In the genomic region with DNA sequence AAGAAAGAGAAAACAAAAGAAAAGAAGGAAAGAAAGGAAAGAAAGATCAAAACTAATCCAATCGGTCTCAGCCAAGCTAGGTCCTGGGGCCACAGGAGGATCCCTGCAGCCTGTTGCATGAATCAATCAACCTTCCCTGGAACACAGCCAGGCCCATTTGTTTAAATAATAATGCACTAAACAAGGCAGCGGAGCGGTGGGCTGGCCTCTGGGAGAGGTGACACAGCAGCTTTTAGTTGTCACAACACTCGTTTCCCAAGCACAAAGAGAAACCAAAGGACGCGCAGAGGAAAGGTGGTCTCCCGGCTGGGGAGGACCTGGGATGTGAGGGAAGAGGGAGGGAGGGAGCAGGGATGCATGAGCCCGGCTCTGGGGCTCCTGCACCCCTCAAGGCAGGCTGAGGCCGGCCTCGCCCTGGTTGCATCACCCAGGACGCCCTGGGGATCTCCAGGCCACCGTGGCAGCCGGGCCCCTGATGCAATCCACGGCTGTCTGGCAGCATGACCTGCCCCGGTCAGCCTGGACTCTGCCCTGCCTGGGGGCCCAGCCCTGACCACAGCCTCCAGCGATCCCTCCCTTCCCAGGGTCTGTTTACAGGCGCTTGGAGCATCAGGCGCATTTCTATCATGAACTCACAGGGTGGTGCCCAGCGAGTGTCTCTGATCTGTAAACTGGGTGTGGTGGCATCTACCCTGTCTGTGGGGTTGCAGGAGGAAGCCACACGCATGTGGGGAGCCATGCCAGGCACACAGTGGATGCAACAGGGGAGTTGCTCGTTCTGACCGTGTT, we compare ENCODE assay signal across 1 cellular context.
TF ChIP-seq lines count a peak whose summit lies in the region.

No MANE protein-coding gene starts in this region.

TF ChIP-seq in HepG2, 621 proteins besides CTCF, POLR2A, EP300 and RAD21 (continued from another document and continues in another):
- TF ChIP-seq, protein P1, sequence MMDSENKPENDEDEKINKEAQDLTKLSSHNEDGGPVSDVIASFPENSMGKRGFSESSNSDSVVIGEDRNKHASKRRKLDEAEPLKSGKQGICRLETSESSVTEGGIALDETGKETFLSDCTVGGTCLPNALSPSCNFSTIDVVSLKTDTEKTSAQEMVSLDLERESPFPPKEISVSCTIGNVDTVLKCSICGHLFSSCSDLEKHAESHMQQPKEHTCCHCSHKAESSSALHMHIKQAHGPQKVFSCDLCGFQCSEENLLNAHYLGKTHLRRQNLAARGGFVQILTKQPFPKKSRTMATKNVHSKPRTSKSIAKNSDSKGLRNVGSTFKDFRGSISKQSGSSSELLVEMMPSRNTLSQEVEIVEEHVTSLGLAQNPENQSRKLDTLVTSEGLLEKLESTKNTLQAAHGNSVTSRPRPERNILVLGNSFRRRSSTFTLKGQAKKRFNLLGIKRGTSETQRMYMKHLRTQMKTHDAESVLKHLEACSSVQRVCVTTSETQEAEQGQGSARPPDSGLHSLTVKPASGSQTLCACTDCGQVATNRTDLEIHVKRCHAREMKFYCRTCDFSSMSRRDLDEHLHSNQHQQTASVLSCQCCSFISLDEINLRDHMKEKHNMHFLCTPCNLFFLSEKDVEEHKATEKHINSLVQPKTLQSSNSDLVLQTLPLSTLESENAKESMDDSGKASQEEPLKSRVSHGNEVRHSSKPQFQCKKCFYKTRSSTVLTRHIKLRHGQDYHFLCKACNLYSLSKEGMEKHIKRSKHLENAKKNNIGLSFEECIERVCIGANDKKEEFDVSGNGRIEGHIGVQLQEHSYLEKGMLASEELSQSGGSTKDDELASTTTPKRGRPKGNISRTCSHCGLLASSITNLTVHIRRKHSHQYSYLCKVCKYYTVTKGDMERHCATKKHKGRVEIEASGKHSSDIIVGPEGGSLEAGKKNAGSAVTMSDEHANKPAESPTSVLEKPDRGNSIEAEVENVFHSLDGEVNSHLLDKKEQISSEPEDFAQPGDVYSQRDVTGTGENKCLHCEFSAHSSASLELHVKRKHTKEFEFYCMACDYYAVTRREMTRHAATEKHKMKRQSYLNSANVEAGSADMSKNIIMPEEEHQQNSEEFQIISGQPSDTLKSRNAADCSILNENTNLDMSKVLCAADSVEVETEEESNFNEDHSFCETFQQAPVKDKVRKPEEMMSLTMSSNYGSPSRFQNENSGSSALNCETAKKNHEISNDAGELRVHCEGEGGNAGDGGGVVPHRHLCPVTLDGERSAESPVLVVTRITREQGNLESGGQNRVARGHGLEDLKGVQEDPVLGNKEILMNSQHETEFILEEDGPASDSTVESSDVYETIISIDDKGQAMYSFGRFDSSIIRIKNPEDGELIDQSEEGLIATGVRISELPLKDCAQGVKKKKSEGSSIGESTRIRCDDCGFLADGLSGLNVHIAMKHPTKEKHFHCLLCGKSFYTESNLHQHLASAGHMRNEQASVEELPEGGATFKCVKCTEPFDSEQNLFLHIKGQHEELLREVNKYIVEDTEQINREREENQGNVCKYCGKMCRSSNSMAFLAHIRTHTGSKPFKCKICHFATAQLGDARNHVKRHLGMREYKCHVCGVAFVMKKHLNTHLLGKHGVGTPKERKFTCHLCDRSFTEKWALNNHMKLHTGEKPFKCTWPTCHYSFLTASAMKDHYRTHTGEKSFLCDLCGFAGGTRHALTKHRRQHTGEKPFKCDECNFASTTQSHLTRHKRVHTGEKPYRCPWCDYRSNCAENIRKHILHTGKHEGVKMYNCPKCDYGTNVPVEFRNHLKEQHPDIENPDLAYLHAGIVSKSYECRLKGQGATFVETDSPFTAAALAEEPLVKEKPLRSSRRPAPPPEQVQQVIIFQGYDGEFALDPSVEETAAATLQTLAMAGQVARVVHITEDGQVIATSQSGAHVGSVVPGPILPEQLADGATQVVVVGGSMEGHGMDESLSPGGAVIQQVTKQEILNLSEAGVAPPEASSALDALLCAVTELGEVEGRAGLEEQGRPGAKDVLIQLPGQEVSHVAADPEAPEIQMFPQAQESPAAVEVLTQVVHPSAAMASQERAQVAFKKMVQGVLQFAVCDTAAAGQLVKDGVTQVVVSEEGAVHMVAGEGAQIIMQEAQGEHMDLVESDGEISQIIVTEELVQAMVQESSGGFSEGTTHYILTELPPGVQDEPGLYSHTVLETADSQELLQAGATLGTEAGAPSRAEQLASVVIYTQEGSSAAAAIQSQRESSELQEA (CRISPR knock-in tag; IDR thresholded peaks at IDR 0.05; ENCODE audit: not compliant biosample characterization): no peak
- TF ChIP-seq SETDB1 (CRISPR knock-in tag; IDR thresholded peaks at IDR 0.05; ENCODE audit: borderline replicate concordance): no peak
- TF ChIP-seq GABPA (IDR thresholded peaks at IDR 0.05; ENCODE audit: low read depth, low read length): no peak
- no peak for TF ChIP-seq GABPA (CRISPR knock-in tag; IDR thresholded peaks at IDR 0.05; ENCODE audit: low read depth)
- TF ChIP-seq, protein P2, sequence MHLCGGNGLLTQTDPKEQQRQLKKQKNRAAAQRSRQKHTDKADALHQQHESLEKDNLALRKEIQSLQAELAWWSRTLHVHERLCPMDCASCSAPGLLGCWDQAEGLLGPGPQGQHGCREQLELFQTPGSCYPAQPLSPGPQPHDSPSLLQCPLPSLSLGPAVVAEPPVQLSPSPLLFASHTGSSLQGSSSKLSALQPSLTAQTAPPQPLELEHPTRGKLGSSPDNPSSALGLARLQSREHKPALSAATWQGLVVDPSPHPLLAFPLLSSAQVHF (CRISPR knock-in tag; IDR thresholded peaks at IDR 0.05): no peak
- no peak for TF ChIP-seq ZNF720 (CRISPR knock-in tag; IDR thresholded peaks at IDR 0.05)
- TF ChIP-seq, protein P3, sequence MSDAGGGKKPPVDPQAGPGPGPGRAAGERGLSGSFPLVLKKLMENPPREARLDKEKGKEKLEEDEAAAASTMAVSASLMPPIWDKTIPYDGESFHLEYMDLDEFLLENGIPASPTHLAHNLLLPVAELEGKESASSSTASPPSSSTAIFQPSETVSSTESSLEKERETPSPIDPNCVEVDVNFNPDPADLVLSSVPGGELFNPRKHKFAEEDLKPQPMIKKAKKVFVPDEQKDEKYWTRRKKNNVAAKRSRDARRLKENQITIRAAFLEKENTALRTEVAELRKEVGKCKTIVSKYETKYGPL (CRISPR knock-in tag; IDR thresholded peaks at IDR 0.05): no peak
- no peak for TF ChIP-seq ATAD3A (CRISPR knock-in tag; IDR thresholded peaks at IDR 0.05)
- TF ChIP-seq TEAD3 (CRISPR knock-in tag; optimal IDR thresholded peaks at IDR 0.05; ENCODE audit: borderline replicate concordance): peak; percentile 86
- no peak for TF ChIP-seq ZFP62 (CRISPR knock-in tag; IDR thresholded peaks at IDR 0.05)
- TF ChIP-seq ZKSCAN8 (CRISPR knock-in tag; IDR thresholded peaks at IDR 0.05; ENCODE audit: borderline replicate concordance): peak; percentile 89
- no peak for TF ChIP-seq ELF4 (CRISPR knock-in tag; IDR thresholded peaks at IDR 0.05; ENCODE audit: borderline replicate concordance)
- no peak for TF ChIP-seq ZSCAN22 (CRISPR knock-in tag; IDR thresholded peaks at IDR 0.05)
- TF ChIP-seq, protein P4, sequence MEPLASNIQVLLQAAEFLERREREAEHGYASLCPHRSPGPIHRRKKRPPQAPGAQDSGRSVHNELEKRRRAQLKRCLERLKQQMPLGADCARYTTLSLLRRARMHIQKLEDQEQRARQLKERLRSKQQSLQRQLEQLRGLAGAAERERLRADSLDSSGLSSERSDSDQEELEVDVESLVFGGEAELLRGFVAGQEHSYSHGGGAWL (CRISPR knock-in tag; IDR thresholded peaks at IDR 0.05): peak; percentile 86
- TF ChIP-seq ATF7-NPFF (CRISPR knock-in tag; IDR thresholded peaks at IDR 0.05; ENCODE audit: low read depth): peak; percentile 70
- no peak for TF ChIP-seq SRSF4 (IDR thresholded peaks at IDR 0.05; ENCODE audit: low read depth, low read length, poor library complexity, severe bottlenecking)
- TF ChIP-seq, protein P5, sequence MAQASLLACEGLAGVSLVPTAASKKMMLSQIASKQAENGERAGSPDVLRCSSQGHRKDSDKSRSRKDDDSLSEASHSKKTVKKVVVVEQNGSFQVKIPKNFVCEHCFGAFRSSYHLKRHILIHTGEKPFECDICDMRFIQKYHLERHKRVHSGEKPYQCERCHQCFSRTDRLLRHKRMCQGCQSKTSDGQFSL (CRISPR knock-in tag; IDR thresholded peaks at IDR 0.05): no peak
- peak; percentile 90 for TF ChIP-seq RBFOX2 (IDR thresholded peaks at IDR 0.05; ENCODE audit: low read depth, low read length)
- TF ChIP-seq, protein P6, sequence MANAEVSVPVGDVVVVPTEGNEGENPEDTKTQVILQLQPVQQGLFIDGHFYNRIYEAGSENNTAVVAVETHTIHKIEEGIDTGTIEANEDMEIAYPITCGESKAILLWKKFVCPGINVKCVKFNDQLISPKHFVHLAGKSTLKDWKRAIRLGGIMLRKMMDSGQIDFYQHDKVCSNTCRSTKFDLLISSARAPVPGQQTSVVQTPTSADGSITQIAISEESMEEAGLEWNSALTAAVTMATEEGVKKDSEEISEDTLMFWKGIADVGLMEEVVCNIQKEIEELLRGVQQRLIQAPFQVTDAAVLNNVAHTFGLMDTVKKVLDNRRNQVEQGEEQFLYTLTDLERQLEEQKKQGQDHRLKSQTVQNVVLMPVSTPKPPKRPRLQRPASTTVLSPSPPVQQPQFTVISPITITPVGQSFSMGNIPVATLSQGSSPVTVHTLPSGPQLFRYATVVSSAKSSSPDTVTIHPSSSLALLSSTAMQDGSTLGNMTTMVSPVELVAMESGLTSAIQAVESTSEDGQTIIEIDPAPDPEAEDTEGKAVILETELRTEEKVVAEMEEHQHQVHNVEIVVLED (CRISPR knock-in tag; IDR thresholded peaks at IDR 0.05; ENCODE audit: borderline replicate concordance): peak; percentile 64; the same call in 1 of the 2 replicates
- peak; percentile 68 for TF ChIP-seq CREM (IDR thresholded peaks at IDR 0.05)
- no peak for TF ChIP-seq CREM (CRISPR knock-in tag; IDR thresholded peaks at IDR 0.05)
- TF ChIP-seq, protein P7, sequence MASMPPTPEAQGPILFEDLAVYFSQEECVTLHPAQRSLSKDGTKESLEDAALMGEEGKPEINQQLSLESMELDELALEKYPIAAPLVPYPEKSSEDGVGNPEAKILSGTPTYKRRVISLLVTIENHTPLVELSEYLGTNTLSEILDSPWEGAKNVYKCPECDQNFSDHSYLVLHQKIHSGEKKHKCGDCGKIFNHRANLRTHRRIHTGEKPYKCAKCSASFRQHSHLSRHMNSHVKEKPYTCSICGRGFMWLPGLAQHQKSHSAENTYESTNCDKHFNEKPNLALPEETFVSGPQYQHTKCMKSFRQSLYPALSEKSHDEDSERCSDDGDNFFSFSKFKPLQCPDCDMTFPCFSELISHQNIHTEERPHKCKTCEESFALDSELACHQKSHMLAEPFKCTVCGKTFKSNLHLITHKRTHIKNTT (CRISPR knock-in tag; IDR thresholded peaks at IDR 0.05): no peak
- no peak; the same call in 1 of the 2 replicates for TF ChIP-seq HOXD1 (CRISPR knock-in tag; IDR thresholded peaks at IDR 0.05)
- peak; percentile 99 for TF ChIP-seq ZNF263 (CRISPR knock-in tag; IDR thresholded peaks at IDR 0.05)
- TF ChIP-seq FOXO1 (CRISPR knock-in tag; IDR thresholded peaks at IDR 0.05): peak; percentile 96
- TF ChIP-seq ZNF772 (CRISPR knock-in tag; IDR thresholded peaks at IDR 0.05): peak; percentile 95
- no peak for TF ChIP-seq ZNF7 (CRISPR knock-in tag; IDR thresholded peaks at IDR 0.05)
- peak; percentile 90 for TF ChIP-seq KAT8 (CRISPR knock-in tag; IDR thresholded peaks at IDR 0.05)
- peak; percentile 98 for TF ChIP-seq ZNF788 (CRISPR knock-in tag; IDR thresholded peaks at IDR 0.05; ENCODE audit: borderline replicate concordance)
- TF ChIP-seq PCBP2 (optimal IDR thresholded peaks at IDR 0.05; ENCODE audit: low read depth, low read length, poor library complexity, severe bottlenecking): no peak
- TF ChIP-seq ZNF382 (CRISPR knock-in tag; IDR thresholded peaks at IDR 0.05; ENCODE audit: borderline replicate concordance): no peak
- TF ChIP-seq ZNF570 (CRISPR knock-in tag; IDR thresholded peaks at IDR 0.05; ENCODE audit: borderline replicate concordance): no peak
- peak; percentile 81; the same call in 1 of the 2 replicates for TF ChIP-seq ZNF160 (CRISPR knock-in tag; IDR thresholded peaks at IDR 0.05)
- no peak for TF ChIP-seq SMARCC2 (IDR thresholded peaks at IDR 0.05)
- TF ChIP-seq XBP1 (CRISPR knock-in tag; IDR thresholded peaks at IDR 0.05): no peak; the same call in 1 of the 2 replicates
- TF ChIP-seq, protein P8, sequence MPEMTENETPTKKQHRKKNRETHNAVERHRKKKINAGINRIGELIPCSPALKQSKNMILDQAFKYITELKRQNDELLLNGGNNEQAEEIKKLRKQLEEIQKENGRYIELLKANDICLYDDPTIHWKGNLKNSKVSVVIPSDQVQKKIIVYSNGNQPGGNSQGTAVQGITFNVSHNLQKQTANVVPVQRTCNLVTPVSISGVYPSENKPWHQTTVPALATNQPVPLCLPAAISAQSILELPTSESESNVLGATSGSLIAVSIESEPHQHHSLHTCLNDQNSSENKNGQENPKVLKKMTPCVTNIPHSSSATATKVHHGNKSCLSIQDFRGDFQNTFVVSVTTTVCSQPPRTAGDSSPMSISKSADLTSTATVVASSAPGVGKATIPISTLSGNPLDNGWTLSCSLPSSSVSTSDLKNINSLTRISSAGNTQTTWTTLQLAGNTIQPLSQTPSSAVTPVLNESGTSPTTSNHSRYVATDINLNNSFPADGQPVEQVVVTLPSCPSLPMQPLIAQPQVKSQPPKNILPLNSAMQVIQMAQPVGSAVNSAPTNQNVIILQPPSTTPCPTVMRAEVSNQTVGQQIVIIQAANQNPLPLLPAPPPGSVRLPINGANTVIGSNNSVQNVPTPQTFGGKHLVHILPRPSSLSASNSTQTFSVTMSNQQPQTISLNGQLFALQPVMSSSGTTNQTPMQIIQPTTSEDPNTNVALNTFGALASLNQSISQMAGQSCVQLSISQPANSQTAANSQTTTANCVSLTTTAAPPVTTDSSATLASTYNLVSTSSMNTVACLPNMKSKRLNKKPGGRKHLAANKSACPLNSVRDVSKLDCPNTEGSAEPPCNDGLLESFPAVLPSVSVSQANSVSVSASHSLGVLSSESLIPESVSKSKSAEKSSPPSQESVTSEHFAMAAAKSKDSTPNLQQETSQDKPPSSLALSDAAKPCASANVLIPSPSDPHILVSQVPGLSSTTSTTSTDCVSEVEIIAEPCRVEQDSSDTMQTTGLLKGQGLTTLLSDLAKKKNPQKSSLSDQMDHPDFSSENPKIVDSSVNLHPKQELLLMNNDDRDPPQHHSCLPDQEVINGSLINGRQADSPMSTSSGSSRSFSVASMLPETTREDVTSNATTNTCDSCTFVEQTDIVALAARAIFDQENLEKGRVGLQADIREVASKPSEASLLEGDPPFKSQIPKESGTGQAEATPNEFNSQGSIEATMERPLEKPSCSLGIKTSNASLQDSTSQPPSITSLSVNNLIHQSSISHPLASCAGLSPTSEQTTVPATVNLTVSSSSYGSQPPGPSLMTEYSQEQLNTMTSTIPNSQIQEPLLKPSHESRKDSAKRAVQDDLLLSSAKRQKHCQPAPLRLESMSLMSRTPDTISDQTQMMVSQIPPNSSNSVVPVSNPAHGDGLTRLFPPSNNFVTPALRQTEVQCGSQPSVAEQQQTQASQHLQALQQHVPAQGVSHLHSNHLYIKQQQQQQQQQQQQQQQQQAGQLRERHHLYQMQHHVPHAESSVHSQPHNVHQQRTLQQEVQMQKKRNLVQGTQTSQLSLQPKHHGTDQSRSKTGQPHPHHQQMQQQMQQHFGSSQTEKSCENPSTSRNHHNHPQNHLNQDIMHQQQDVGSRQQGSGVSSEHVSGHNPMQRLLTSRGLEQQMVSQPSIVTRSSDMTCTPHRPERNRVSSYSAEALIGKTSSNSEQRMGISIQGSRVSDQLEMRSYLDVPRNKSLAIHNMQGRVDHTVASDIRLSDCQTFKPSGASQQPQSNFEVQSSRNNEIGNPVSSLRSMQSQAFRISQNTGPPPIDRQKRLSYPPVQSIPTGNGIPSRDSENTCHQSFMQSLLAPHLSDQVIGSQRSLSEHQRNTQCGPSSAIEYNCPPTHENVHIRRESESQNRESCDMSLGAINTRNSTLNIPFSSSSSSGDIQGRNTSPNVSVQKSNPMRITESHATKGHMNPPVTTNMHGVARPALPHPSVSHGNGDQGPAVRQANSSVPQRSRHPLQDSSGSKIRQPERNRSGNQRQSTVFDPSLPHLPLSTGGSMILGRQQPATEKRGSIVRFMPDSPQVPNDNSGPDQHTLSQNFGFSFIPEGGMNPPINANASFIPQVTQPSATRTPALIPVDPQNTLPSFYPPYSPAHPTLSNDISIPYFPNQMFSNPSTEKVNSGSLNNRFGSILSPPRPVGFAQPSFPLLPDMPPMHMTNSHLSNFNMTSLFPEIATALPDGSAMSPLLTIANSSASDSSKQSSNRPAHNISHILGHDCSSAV (CRISPR knock-in tag; IDR thresholded peaks at IDR 0.05; ENCODE audit: borderline replicate concordance): no peak
